Comparison of ENCODE assay signal across 24 cellular contexts in the genomic region with DNA sequence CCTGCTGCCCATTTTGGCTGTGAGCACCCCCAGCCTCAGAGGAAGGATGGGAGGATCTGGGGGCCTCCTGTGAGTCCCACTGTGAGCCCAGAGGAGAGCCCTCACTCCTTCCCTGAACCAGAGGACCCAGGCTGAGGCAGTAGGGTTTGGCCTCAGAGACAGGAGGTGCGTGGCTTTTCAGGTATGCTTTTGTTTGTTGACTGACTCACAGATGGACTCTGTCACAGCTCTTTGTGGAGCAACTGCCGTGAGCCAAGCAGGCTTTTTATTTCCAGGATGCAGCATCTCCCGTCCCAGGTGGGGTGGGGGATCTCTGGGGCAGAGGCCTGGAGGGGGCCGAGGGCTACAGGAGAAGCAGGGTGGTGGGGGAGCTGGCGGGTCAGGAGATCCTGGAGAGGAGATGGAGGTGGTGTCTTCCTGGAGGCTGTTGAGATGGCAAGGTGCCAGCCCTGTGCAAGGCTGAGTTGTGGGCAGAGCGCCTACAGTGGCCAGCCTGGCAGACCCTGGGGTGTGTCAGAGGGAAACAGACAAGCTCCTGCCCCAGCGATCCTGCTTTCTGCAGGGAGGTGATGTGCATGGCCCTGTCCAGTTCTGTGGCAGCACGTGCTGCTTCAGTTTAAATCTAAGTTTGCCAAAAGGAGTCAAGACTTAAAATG. TPM values are rescaled to one million over a fixed set of nuclear protein-coding genes. Genes with fewer than 3 reads are reported as not detected.
DNase-seq lines count a peak whose midpoint lies in the region; TF ChIP-seq lines count a peak whose summit lies in the region.
"Had no signal": no experiment of that assay in that cellular context is flagged by ENCODE, and none has a peak within 500 bp of the region (broad histone marks: within the 10 kb centered on the region; RNA-seq: fewer than 3 reads in every experiment).

No MANE protein-coding gene starts in this region.

- no peak overlapping the region for H3K27ac ChIP-seq in neuronal stem cell (replicated peaks; ENCODE audit: low read length)
- no peak overlapping the region for H3K27ac ChIP-seq in brain microvascular endothelial cell
- H3K27ac ChIP-seq: lower lobe of right lung, spleen, thyroid gland had no signal

- H3K23ac ChIP-seq in neuronal stem cell (ENCODE audit: low read depth, low read length, poor library complexity) = no peak overlapping the region

- H3K79me1 ChIP-seq in neuronal stem cell (ENCODE audit: low read depth, low read length) = peaks cover 27% of the 10 kb centered on the region

- no peak overlapping the region for H2BK12ac ChIP-seq in neuronal stem cell (ENCODE audit: low read length)

- H3K9me3 Mint-ChIP-seq in chondrocyte (ENCODE audit: low read depth) = no peaks in the 10 kb centered on the region
- H3K9me3 Mint-ChIP-seq: activated CD8-positive, alpha-beta T cell treated with anti-CD3 and anti-CD28 coated beads for 36 hours; activated naive CD4-positive, alpha-beta T cell treated with anti-CD3 and anti-CD28 coated beads for 36 hours; activated T-cell treated with anti-CD3 and anti-CD28 coated beads, Interleukin-2, amount 50 U/mL, for 24 hours had no signal

- H3K18ac ChIP-seq in neuronal stem cell (ENCODE audit: low read length) = peak overlapping the region; percentile 23

- DNase-seq in NCI-H748 (lab: John Stamatoyannopoulos, UW; ENCODE audit: unreplicated experiment) (peak; percentile 4), NCI-H748 treated with DMSO at 0.1 percent for 48 hours (lab: John Stamatoyannopoulos, UW) (no peak), NCI-H69 (lab: John Stamatoyannopoulos, UW) (peak; percentile 34), chondrocyte (ENCODE audit: low spot score) (no peak), neuronal stem cell (ENCODE audit: low spot score) (no peak), activated T-cell treated with anti-CD3 and anti-CD28 coated beads for 4 hours (no peak), medulla oblongata (ENCODE audit: extremely low spot score) (no peak), brain microvascular endothelial cell (no peak)
- DNase-seq: activated CD8-positive, alpha-beta T cell treated with anti-CD3 and anti-CD28 coated beads for 36 hours; activated naive CD4-positive, alpha-beta T cell treated with anti-CD3 and anti-CD28 coated beads for 36 hours; activated T-cell treated with anti-CD3 and anti-CD28 coated beads, Interleukin-2, amount 50 U/mL, for 24 hours; DND-41; GOT3; IMR-90; kidney; lower lobe of right lung; NCI-H1436; NCI-H2171; NCI-H526; retina; spleen; stimulated activated CD4-positive, alpha-beta T cell treated with anti-CD3 and anti-CD28 coated beads, Interleukin-4, amount 100 ng/mL, for 1 hour; stimulated activated naive CD4-positive, alpha-beta T cell; thyroid gland had no signal

- H3K4me1 Mint-ChIP-seq in chondrocyte (ENCODE audit: low read depth) = peaks cover 48% of the 10 kb centered on the region

- H3K9ac ChIP-seq in neuronal stem cell (ENCODE audit: low read depth, low read length, poor library complexity) = no peak overlapping the region

- H2BK15ac ChIP-seq in neuronal stem cell (ENCODE audit: low read length) = no peak overlapping the region

- H3K4me3 Mint-ChIP-seq in chondrocyte (ENCODE audit: unreplicated experiment) = no peak overlapping the region
- H3K4me3 Mint-ChIP-seq: activated CD8-positive, alpha-beta T cell treated with anti-CD3 and anti-CD28 coated beads for 36 hours; activated naive CD4-positive, alpha-beta T cell treated with anti-CD3 and anti-CD28 coated beads for 36 hours; activated T-cell treated with anti-CD3 and anti-CD28 coated beads, Interleukin-2, amount 50 U/mL, for 24 hours had no signal

- no peak overlapping the region for H4K8ac ChIP-seq in neuronal stem cell (ENCODE audit: low read depth, low read length)

- H3K9me3 ChIP-seq in neuronal stem cell (replicated peaks in 1 of 2; ENCODE audit: control insufficient read depth in 2 of 2, insufficient read depth in 1 of 2, low read depth in 1 of 2, low read length in 2 of 2) = peaks cover 0 to 2% of the 10 kb centered on the region in 2 donors
- H3K9me3 ChIP-seq: lower lobe of right lung, spleen, thyroid gland had no signal

- no peak overlapping the region for H2BK120ac ChIP-seq in neuronal stem cell (ENCODE audit: low read depth, low read length)

- no peak overlapping the region for H2AFZ ChIP-seq in neuronal stem cell (ENCODE audit: low read length)

- no peaks in the 10 kb centered on the region for H3K27me3 Mint-ChIP-seq in chondrocyte (ENCODE audit: low read depth)
- H3K27me3 Mint-ChIP-seq: activated CD8-positive, alpha-beta T cell treated with anti-CD3 and anti-CD28 coated beads for 36 hours; activated T-cell treated with anti-CD3 and anti-CD28 coated beads, Interleukin-2, amount 50 U/mL, for 24 hours had no signal

- peaks cover 6% of the 10 kb centered on the region for H3K36me3 Mint-ChIP-seq in chondrocyte (ENCODE audit: low read depth)

- no peak overlapping the region for H2BK5ac ChIP-seq in neuronal stem cell (ENCODE audit: low read length)

- no peak overlapping the region for H3K4me3 ChIP-seq in neuronal stem cell (ENCODE audit: low read length in 2 of 2)
- no peak overlapping the region for H3K4me3 ChIP-seq in brain microvascular endothelial cell (ENCODE audit: low read depth, low read length)
- H3K4me3 ChIP-seq: lower lobe of right lung, spleen, thyroid gland had no signal

- H3K14ac ChIP-seq in neuronal stem cell (ENCODE audit: low read length) = no peak overlapping the region

- in situ Hi-C loops in brain microvascular endothelial cell (cut with HindIII; ENCODE audit: low pct_ligation_motif_present, low sequenced_read_pairs) = no loop called here

- no peak overlapping the region for H3K4me2 ChIP-seq in neuronal stem cell (ENCODE audit: insufficient read depth, low read length, poor library complexity, severe bottlenecking)

- H2AK5ac ChIP-seq in neuronal stem cell (ENCODE audit: low read depth, low read length) = peak overlapping the region; percentile 71

- peak overlapping the region; percentile 22 for H3K27ac Mint-ChIP-seq in chondrocyte (ENCODE audit: unreplicated experiment)
- H3K27ac Mint-ChIP-seq: activated CD8-positive, alpha-beta T cell treated with anti-CD3 and anti-CD28 coated beads for 36 hours; activated naive CD4-positive, alpha-beta T cell treated with anti-CD3 and anti-CD28 coated beads for 36 hours; activated T-cell treated with anti-CD3 and anti-CD28 coated beads, Interleukin-2, amount 50 U/mL, for 24 hours had no signal

- H3K27me3 ChIP-seq in neuronal stem cell (ENCODE audit: control insufficient read depth in 3 of 3, insufficient read depth in 3 of 3, low read depth in 1 of 3, low read length in 3 of 3) (no peaks in the 10 kb centered on the region), brain microvascular endothelial cell (replicated peaks) (no peaks in the 10 kb centered on the region)
- H3K27me3 ChIP-seq: spleen, thyroid gland had no signal

- no peak overlapping the region for H4K91ac ChIP-seq in neuronal stem cell (ENCODE audit: low read depth, low read length, poor library complexity)

- no peak for TF ChIP-seq CTCF in chondrocyte (IDR thresholded peaks at IDR 0.05)
- no peak for TF ChIP-seq CTCF in brain microvascular endothelial cell (IDR thresholded peaks at IDR 0.05; ENCODE audit: low read depth, low read length, missing control alignments)

- H3K36me3 ChIP-seq in neuronal stem cell (replicated peaks in 1 of 2; ENCODE audit: control insufficient read depth in 2 of 2, insufficient read depth in 2 of 2, low read length in 2 of 2) (peaks cover 31 to 34% of the 10 kb centered on the region in 2 donors), brain microvascular endothelial cell (replicated peaks) (peaks cover 10% of the 10 kb centered on the region)

- H3K4ac ChIP-seq in neuronal stem cell (ENCODE audit: low read length) = no peak overlapping the region

- no CpG with 5 or more reads among the region's 8 CpGs for WGBS in neuronal stem cell (ENCODE audit: extremely low coverage in 2 of 2, insufficient read length in 2 of 2, insufficient replicate concordance in 1 of 2), 2 donors

- peaks cover 16 to 20% of the 10 kb centered on the region in 2 donors for H3K4me1 ChIP-seq in neuronal stem cell (ENCODE audit: control insufficient read depth in 2 of 2, insufficient read depth in 1 of 2, low read depth in 1 of 2, low read length in 2 of 2)

RNA-seq across cellular contexts. Expression of a gene that starts 24.0 kb away (rescaled TPM):
- total RNA-seq in chondrocyte = 69.8 to 99.1 TPM (median 98.2 TPM) in 3 replicates
- 31.7 TPM for polyA plus RNA-seq in neuronal stem cell (2013, experiment 1 of 2)
- 32.1 TPM for polyA plus RNA-seq in neuronal stem cell (2013, experiment 2 of 2)

Comparison
In these comparisons a context has a peak if more than half of its experiments do, and no peak if none do; other contexts are left out.
1. DNase-seq: peak in NCI-H748 (single experiment) and NCI-H69 (single experiment); none in NCI-H748 treated with DMSO at 0.1 percent for 48 hours (single experiment), chondrocyte (single experiment), neuronal stem cell (single experiment), activated T-cell treated with anti-CD3 and anti-CD28 coated beads for 4 hours (single experiment), medulla oblongata (single experiment) and brain microvascular endothelial cell (single experiment).